In the genomic region with DNA sequence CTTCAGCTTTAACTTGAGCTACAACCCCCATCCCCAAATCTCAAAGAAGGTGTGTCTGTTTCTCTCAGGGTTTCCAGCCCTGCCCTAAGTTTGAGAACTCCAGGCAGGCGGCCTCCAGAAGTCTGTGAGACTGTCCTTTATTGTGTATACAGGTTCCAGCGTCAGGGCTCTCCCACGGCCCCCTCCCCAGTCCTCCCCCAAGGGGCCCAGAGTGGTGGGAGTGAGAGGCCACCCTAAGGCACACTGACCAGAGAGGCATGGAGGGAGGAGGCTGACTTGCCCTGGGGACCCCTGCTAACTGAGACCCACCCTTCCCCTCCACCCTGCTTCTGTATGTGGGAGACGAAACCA, we compare ENCODE assay signal across 13 cellular contexts. TPM values are rescaled to one million over a fixed set of nuclear protein-coding genes. Genes with fewer than 3 reads are reported as not detected.
DNase-seq lines count a peak whose midpoint lies in the region; ATAC-seq, FAIRE-seq and TF ChIP-seq lines count a peak whose summit lies in the region.
"Had no signal": no experiment of that assay in that cellular context is flagged by ENCODE, and none has a peak within 500 bp of the region (broad histone marks: within the 10 kb centered on the region; RNA-seq: fewer than 3 reads in every experiment).

No MANE protein-coding gene starts in this region.

- peak overlapping the region; percentile 59 for H3K27ac ChIP-seq in CD8-positive, alpha-beta memory T cell (ENCODE audit: low read depth, low read length)
- H3K27ac ChIP-seq in iPS-18a (ENCODE audit: low read length) (no peak overlapping the region), psoas muscle (peak overlapping the region; percentile 100)

- H3K9me3 Mint-ChIP-seq in CD8-positive, alpha-beta memory T cell: no peaks in the 10 kb centered on the region
- H3K9me3 Mint-ChIP-seq in WTC11: no peaks in the 10 kb centered on the region

- no peaks in the 10 kb centered on the region for H3K36me3 Mint-ChIP-seq in CD8-positive, alpha-beta memory T cell
- H3K36me3 Mint-ChIP-seq in WTC11: no peaks in the 10 kb centered on the region

- peak overlapping the region in 1 of 7 donors; percentile 36 for H3K4me3 Mint-ChIP-seq in CD8-positive, alpha-beta memory T cell
- peak overlapping the region; percentile 66 for H3K4me3 Mint-ChIP-seq in WTC11

- peaks cover 5% of the 10 kb centered on the region for H3K27me3 ChIP-seq in CD8-positive, alpha-beta memory T cell (ENCODE audit: insufficient read depth, low read length, poor library complexity, severe bottlenecking)
- H3K27me3 ChIP-seq in iPS-18a (ENCODE audit: control insufficient read depth, insufficient read depth, low read length) (no peaks in the 10 kb centered on the region), psoas muscle (ENCODE audit: insufficient read depth in 3 of 3, low read length in 2 of 3) (no peaks in the 10 kb centered on the region)

- no peak overlapping the region for H3K27ac Mint-ChIP-seq in CD8-positive, alpha-beta memory T cell
- no peak overlapping the region for H3K27ac Mint-ChIP-seq in WTC11

- FAIRE-seq in RCC 7860 (lab: Jason Lieb, UNC): no peak
- FAIRE-seq: TTC549 had no signal

- intact Hi-C loops in psoas muscle (cut with DNase I): no loop called here

- H3K9ac ChIP-seq in iPS-18a (ENCODE audit: low read length): no peak overlapping the region

- no peaks in the 10 kb centered on the region for H3K36me3 ChIP-seq in CD8-positive, alpha-beta memory T cell (ENCODE audit: insufficient read depth, low read length)
- H3K36me3 ChIP-seq in iPS-18a (ENCODE audit: control insufficient read depth, low read depth, low read length) (no peaks in the 10 kb centered on the region), psoas muscle (ENCODE audit: insufficient read depth in 1 of 2, low read depth in 1 of 2) (no peaks in the 10 kb centered on the region)

- DNase-seq in CD8-positive, alpha-beta memory T cell: no peak
- DNase-seq in WTC11 (ENCODE audit: low spot score): no peak
- peak in 1 of 2 donors; percentile 62 for DNase-seq in psoas muscle
- DNase-seq in central memory CD4-positive, alpha-beta T cell: no peak
- DNase-seq in NCI-H446 (lab: John Stamatoyannopoulos, UW): no peak
- no peak for DNase-seq in RCC 7860 (ENCODE audit: low spot score)
- DNase-seq in NCI-H2227 (lab: John Stamatoyannopoulos, UW; ENCODE audit: unreplicated experiment): no peak
- DNase-seq: AML-193 had no signal

- ATAC-seq in WTC11: no peak
- no peak for ATAC-seq in psoas muscle

- no peak for TF ChIP-seq CTCF in WTC11 (IDR thresholded peaks at IDR 0.05)
- no peak for TF ChIP-seq CTCF in psoas muscle (IDR thresholded peaks at IDR 0.05)

- H3K4me3 ChIP-seq in CD8-positive, alpha-beta memory T cell (ENCODE audit: low read length): no peak overlapping the region
- peak overlapping the region; percentile 53 for H3K4me3 ChIP-seq in iPS-18a (ENCODE audit: low read length)
- H3K4me3 ChIP-seq in psoas muscle: peak overlapping the region; percentile 84

- H3K4me1 ChIP-seq in CD8-positive, alpha-beta memory T cell (ENCODE audit: insufficient read depth, low read length): peaks cover 9% of the 10 kb centered on the region
- H3K4me1 ChIP-seq in iPS-18a (ENCODE audit: control insufficient read depth, low read depth, low read length): peaks cover 21% of the 10 kb centered on the region
- H3K4me1 ChIP-seq in psoas muscle: peaks cover 47% of the 10 kb centered on the region

- H3K27me3 Mint-ChIP-seq in CD8-positive, alpha-beta memory T cell: peaks cover 17 to 35% of the 10 kb centered on the region in 2 donors
- no peaks in the 10 kb centered on the region for H3K27me3 Mint-ChIP-seq in WTC11 (ENCODE audit: low read depth)

- H3K9me3 ChIP-seq in CD8-positive, alpha-beta memory T cell (ENCODE audit: low read length): no peaks in the 10 kb centered on the region
- H3K9me3 ChIP-seq in iPS-18a (ENCODE audit: control insufficient read depth, low read depth, low read length): no peaks in the 10 kb centered on the region
- no peaks in the 10 kb centered on the region for H3K9me3 ChIP-seq in psoas muscle

- peaks cover 0 to 3% (median 0%) of the 10 kb centered on the region in 3 donors for H3K4me1 Mint-ChIP-seq in CD8-positive, alpha-beta memory T cell
- peaks cover 59% of the 10 kb centered on the region for H3K4me1 Mint-ChIP-seq in WTC11

- POLR2A ChIA-PET in CD8-positive, alpha-beta memory T cell (lab: Charles Lee): no interaction called here
- POLR2A ChIA-PET in WTC11 (lab: Charles Lee): interaction anchor here (0.7 to 1.3 kb wide), 2 partner anchors 13 to 15 kb away, joined by 3 to 4 read pairs; no protein-coding TSS in a partner anchor

- WGBS in psoas muscle, 3 donors: 33 to 55% (median 43%) methylated on average over 4 of the region's 4 CpGs

- CTCF ChIA-PET in CD8-positive, alpha-beta memory T cell (lab: Charles Lee): no interaction called here
- CTCF ChIA-PET in WTC11 (lab: Charles Lee): interaction anchor here (0.6 to 4.1 kb wide), 3 partner anchors 12 to 64 kb away, joined by 3 to 20 read pairs (median 18); no protein-coding TSS in a partner anchor

TF ChIP-seq in WTC11, 78 proteins besides CTCF, POLR2A, EP300 and RAD21:
- no peak for TF ChIP-seq EMX1 (CRISPR knock-in tag; IDR thresholded peaks at IDR 0.05)
- TF ChIP-seq, protein P1, sequence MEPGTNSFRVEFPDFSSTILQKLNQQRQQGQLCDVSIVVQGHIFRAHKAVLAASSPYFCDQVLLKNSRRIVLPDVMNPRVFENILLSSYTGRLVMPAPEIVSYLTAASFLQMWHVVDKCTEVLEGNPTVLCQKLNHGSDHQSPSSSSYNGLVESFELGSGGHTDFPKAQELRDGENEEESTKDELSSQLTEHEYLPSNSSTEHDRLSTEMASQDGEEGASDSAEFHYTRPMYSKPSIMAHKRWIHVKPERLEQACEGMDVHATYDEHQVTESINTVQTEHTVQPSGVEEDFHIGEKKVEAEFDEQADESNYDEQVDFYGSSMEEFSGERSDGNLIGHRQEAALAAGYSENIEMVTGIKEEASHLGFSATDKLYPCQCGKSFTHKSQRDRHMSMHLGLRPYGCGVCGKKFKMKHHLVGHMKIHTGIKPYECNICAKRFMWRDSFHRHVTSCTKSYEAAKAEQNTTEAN (CRISPR knock-in tag; IDR thresholded peaks at IDR 0.05): no peak

RNA-seq across cellular contexts. Expression of a gene that starts 4.0 kb away (rescaled TPM):
- total RNA-seq in CD8-positive, alpha-beta memory T cell: not detected
- polyA plus RNA-seq in CD8-positive, alpha-beta memory T cell: not detected
- 0.11 to 0.23 TPM (median 0.21 TPM) in 3 replicates for total RNA-seq in WTC11 (2021)
- total RNA-seq in psoas muscle: 1,000 to 10,000 TPM; 1,183 to 3,738 (median 2,852) TPM
- polyA plus RNA-seq in psoas muscle: 1,000 to 10,000 TPM; 1,867 to 2,156 (median 2,058) TPM
- total RNA-seq: temporal lobe had no signal

RNA-seq across cellular contexts. Expression of a gene that starts 8.0 kb away (rescaled TPM):
- not detected for total RNA-seq in CD8-positive, alpha-beta memory T cell
- not detected for polyA plus RNA-seq in CD8-positive, alpha-beta memory T cell
- total RNA-seq in WTC11 (2021): 1.5 to 2.7 TPM (median 2.7 TPM) in 3 replicates
- total RNA-seq in psoas muscle: 1 to 10 TPM in 3 of 4 donors, under 1 TPM in 1; 0.84 to 2.2 (median 1.4) TPM
- 1 to 10 TPM in 1 of 3 donors, under 1 TPM in 2; 0.30 to 1.2 (median 0.63) TPM for polyA plus RNA-seq in psoas muscle
- total RNA-seq: temporal lobe had no signal

RNA-seq across cellular contexts. Expression of a gene that starts 9.8 kb away (rescaled TPM):
- not detected for total RNA-seq in CD8-positive, alpha-beta memory T cell
- not detected for polyA plus RNA-seq in CD8-positive, alpha-beta memory T cell
- total RNA-seq in WTC11 (2021) (0.11 TPM in 1 of 3 replicates, not detected in the others), psoas muscle (under 1 TPM in 1 of 4 donors, not detected in 3; 0.06 TPM)
- under 1 TPM; 0.06 to 0.17 (median 0.09) TPM for polyA plus RNA-seq in psoas muscle
- total RNA-seq: omental fat pad, RPMI7951 had no signal

RNA-seq across cellular contexts. Expression of a gene that starts 29.7 kb away (rescaled TPM):
- not detected for total RNA-seq in CD8-positive, alpha-beta memory T cell
- not detected for polyA plus RNA-seq in CD8-positive, alpha-beta memory T cell
- 1.8 to 3.1 TPM (median 2.5 TPM) in 3 replicates for total RNA-seq in WTC11 (2021)
- under 1 TPM in 1 of 4 donors, not detected in 3; 0.30 TPM for total RNA-seq in psoas muscle
- polyA plus RNA-seq in psoas muscle: under 1 TPM in 2 of 3 donors, not detected in 1; 0.05 to 0.31 TPM
- total RNA-seq: RPMI7951 had no signal

RNA-seq across cellular contexts. Expression of a gene that starts 38.0 kb away (rescaled TPM):
- 10 to 100 TPM; 49.9 to 51.5 TPM for total RNA-seq in CD8-positive, alpha-beta memory T cell
- 24.7 TPM for polyA plus RNA-seq in CD8-positive, alpha-beta memory T cell
- total RNA-seq in WTC11 (2021): 27.6 to 32.0 TPM (median 27.9 TPM) in 3 replicates
- 10 to 100 TPM; 23.5 to 29.5 (median 26.2) TPM for total RNA-seq in psoas muscle
- 10 to 100 TPM; 32.1 to 44.3 (median 34.2) TPM for polyA plus RNA-seq in psoas muscle

Comparison
In these comparisons a context has a peak if more than half of its experiments do, and no peak if none do; other contexts are left out.
1. RNA of a gene that starts 4.0 kb away (total RNA-seq): 1,183 to 3,738 TPM in psoas muscle; 0.11 to 0.23 TPM in WTC11 and not detected in CD8-positive, alpha-beta memory T cell; every median in the first group is over 100 times any median in the second.